8 cellular contexts compared by ENCODE assay signal in the genomic region with DNA sequence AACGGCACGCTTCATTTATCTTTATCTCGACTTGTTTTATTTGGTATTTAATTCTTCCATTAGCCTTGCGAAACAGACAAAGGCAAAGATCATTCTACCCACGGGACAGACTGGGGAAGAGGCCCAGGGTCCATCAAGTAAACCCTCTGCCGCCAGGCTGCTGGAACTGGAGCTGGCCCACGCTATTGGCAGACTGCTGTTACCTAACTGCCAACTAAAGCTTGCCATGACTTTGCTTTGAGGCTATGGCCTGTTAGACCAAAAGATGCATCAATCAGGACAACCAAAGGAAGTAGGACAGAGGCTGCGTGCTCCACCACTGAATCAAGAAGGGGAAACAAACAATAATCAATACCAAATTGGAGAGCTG. TPM values are rescaled to one million over a fixed set of nuclear protein-coding genes. Genes with fewer than 3 reads are reported as not detected.
DNase-seq lines count a peak whose midpoint lies in the region; ATAC-seq, FAIRE-seq and TF ChIP-seq lines count a peak whose summit lies in the region.

No MANE protein-coding gene starts in this region.

- no peak for FAIRE-seq in GM12878 (lab: Jason Lieb, UNC)

- TF ChIP-seq CTCF in heart left ventricle (IDR thresholded peaks at IDR 0.05) = no peak
- TF ChIP-seq CTCF in GM12878 (IDR thresholded peaks at IDR 0.05 in 2 of 3, conservative IDR thresholded peaks at IDR 0.05 in 1 of 3; ENCODE audit: control insufficient read depth in 2 of 3, extremely low read depth in 1 of 3, insufficient read depth in 1 of 3, low read depth in 3 of 3, low read length in 3 of 3) = no peak
- no peak for TF ChIP-seq CTCF in upper lobe of right lung (IDR thresholded peaks at IDR 0.05)

- intact Hi-C loops in heart left ventricle (cut with DNase I) = loop anchor here in 4 of 10 donors (5.0 to 10.0 kb wide), 3 partner anchors 157 to 487 kb away; a partner anchor contains a TSS
- intact Hi-C loops in left ventricle myocardium superior (cut with micrococcal nuclease) = no loop called here
- intact Hi-C loops in GM12878 (cut with micrococcal nuclease; ENCODE audit: unreplicated experiment) = no loop called here
- intact Hi-C loops in upper lobe of right lung (cut with DNase I) = no loop called here

- in situ Hi-C loops in GM12878 (cut with MboI) = no loop called here

- no peak for TF ChIP-seq RAD21 in GM12878 (IDR thresholded peaks at IDR 0.05; ENCODE audit: insufficient read depth, low read depth, low read length)

- H3K27me3 ChIP-seq in heart left ventricle = no peaks in the 10 kb centered on the region
- H3K27me3 ChIP-seq in GM12878 (replicated peaks in 1 of 2; ENCODE audit: control insufficient read depth in 2 of 2, insufficient read depth in 2 of 2, low read length in 1 of 2) = no peaks in the 10 kb centered on the region
- H3K27me3 ChIP-seq in upper lobe of right lung = no peaks in the 10 kb centered on the region

- TF ChIP-seq POLR2A in heart left ventricle (IDR thresholded peaks at IDR 0.05) (no peak), GM12878 (IDR thresholded peaks at IDR 0.05; ENCODE audit: low read depth, low read length) (no peak)

- H3K36me3 ChIP-seq in heart left ventricle (peaks cover 0 to 6% (median 0%) of the 10 kb centered on the region in 9 donors), GM12878 (ENCODE audit: control insufficient read depth in 2 of 2, insufficient read depth in 2 of 2, low read length in 1 of 2) (no peaks in the 10 kb centered on the region), upper lobe of right lung (no peaks in the 10 kb centered on the region)

- peak overlapping the region in 4 of 12 donors; percentile 7 to 51 (median 28) for H3K27ac ChIP-seq in heart left ventricle
- no peak overlapping the region for H3K27ac ChIP-seq in GM12878 (ENCODE audit: control insufficient read depth, insufficient read depth)
- H3K27ac ChIP-seq in upper lobe of right lung = peak overlapping the region; percentile 21

- 79 to 92% (median 83%) methylated on average over 8 of the region's 8 CpGs for WGBS in heart left ventricle, 4 donors
- 67% methylated on average over 8 of the region's 8 CpGs for WGBS in GM12878 (ENCODE audit: insufficient coverage, insufficient replicate concordance, low lambda C conversion rate, missing lambda C conversion rate)

- H3K36me3 Mint-ChIP-seq in memory B cell = no peaks in the 10 kb centered on the region

- H3K4me1 ChIP-seq in heart left ventricle (peaks cover 0 to 17% (median 7%) of the 10 kb centered on the region in 12 donors), GM12878 (ENCODE audit: control insufficient read depth, insufficient read depth, low read length) (no peaks in the 10 kb centered on the region; the same call in 1 of the 2 replicates), upper lobe of right lung (peaks cover 5% of the 10 kb centered on the region)

- H3K27ac Mint-ChIP-seq in memory B cell = peak overlapping the region; percentile 95

- RAD21 ChIA-PET in GM12878 (lab: Charles Lee; ENCODE audit: unreplicated experiment) = interaction anchor here (0.7 to 8.6 kb wide), 9 partner anchors 12 to 234 kb away, joined by 3 to 87 read pairs (median 5); a partner anchor contains a TSS

- H3K9ac ChIP-seq in GM12878 (ENCODE audit: control insufficient read depth, insufficient read depth, low read length) = no peak overlapping the region

- BruUV-seq in GM12878 (replicated peaks; lab: Mats Ljungman, UMichigan) = TSS peak; percentile 95

- TF ChIP-seq EP300 in GM12878 (IDR thresholded peaks at IDR 0.05; ENCODE audit: borderline replicate concordance in 1 of 2, control insufficient read depth in 1 of 2, low read depth in 2 of 2, low read length in 2 of 2) = no peak

- no peaks in the 10 kb centered on the region for H3K9me3 ChIP-seq in heart left ventricle
- H3K9me3 ChIP-seq in GM12878 (replicated peaks; ENCODE audit: control insufficient read depth, insufficient read depth, low read length) = no peaks in the 10 kb centered on the region; the same call in 2 of the 3 replicates
- no peaks in the 10 kb centered on the region for H3K9me3 ChIP-seq in upper lobe of right lung

- DNase-seq in heart left ventricle = no peak
- DNase-seq in left ventricle myocardium superior = no peak
- no peak for DNase-seq in GM12878 (ENCODE audit: low read depth, low spot score)
- no peak for DNase-seq in memory B cell (ENCODE audit: low spot score in 2 of 2)
- no peak for DNase-seq in upper lobe of right lung
- no peak for DNase-seq in SW 1271 (lab: John Stamatoyannopoulos, UW)
- no peak for DNase-seq in ureter (ENCODE audit: low spot score)

- no peaks in the 10 kb centered on the region for H3K27me3 Mint-ChIP-seq in memory B cell

- H2AFZ ChIP-seq in GM12878 (ENCODE audit: control insufficient read depth, low read depth, low read length) = peak overlapping the region; percentile 46

- ATAC-seq in heart left ventricle (no peak), left ventricle myocardium superior (no peak), GM12878 (no peak), memory B cell (ENCODE audit: low read depth) (no peak), upper lobe of right lung (no peak), HG03469 (IDR thresholded peaks at IDR 0.05; ENCODE audit: unreplicated experiment) (no peak)

- H3K79me2 ChIP-seq in GM12878 (ENCODE audit: control insufficient read depth, insufficient read depth, low read length) = peaks cover 10% of the 10 kb centered on the region

- SMC1A ChIA-PET in GM12878 (lab: Charles Lee; ENCODE audit: uncharacterized antibody, unreplicated experiment) = interaction anchor here (1.0 to 4.5 kb wide), 10 partner anchors 9 to 292 kb away, joined by 3 to 57 read pairs (median 11); a partner anchor contains a TSS

- H3K4me2 ChIP-seq in GM12878 (ENCODE audit: control insufficient read depth, insufficient read depth) = peak overlapping the region; percentile 85

- H3K4me1 Mint-ChIP-seq in memory B cell = peaks cover 9% of the 10 kb centered on the region

- no peaks in the 10 kb centered on the region for H4K20me1 ChIP-seq in GM12878 (ENCODE audit: control insufficient read depth, insufficient read depth)

- H3K9me3 Mint-ChIP-seq in memory B cell = no peaks in the 10 kb centered on the region

- H3K4me3 Mint-ChIP-seq in memory B cell = peak overlapping the region; percentile 99

- CTCF ChIA-PET in GM12878 (lab: Yijun Ruan, JAX) = interaction anchor here (0.9 to 5.9 kb wide), 11 partner anchors 9 to 351 kb away, joined by 3 to 53 read pairs (median 6); a partner anchor contains a TSS

- POLR2A ChIA-PET in GM12878 (lab: Charles Lee) = interaction anchor here (1.0 to 3.9 kb wide), 8 partner anchors 9 to 523 kb away, joined by 3 to 55 read pairs (median 4); a partner anchor contains a TSS

- H3K4me3 ChIP-seq in heart left ventricle (peak overlapping the region in 10 of 12 donors; percentile 11 to 97 (median 86)), GM12878 (peak overlapping the region; percentile 55), upper lobe of right lung (peak overlapping the region; percentile 78)

RNA-seq across cellular contexts. Expression of a gene that starts 0.8 kb away (rescaled TPM):
- total RNA-seq in heart left ventricle (10 to 100 TPM in 1 of 9 donors, 1 to 10 TPM in 8; 5.3 to 11.3 (median 6.8) TPM), left ventricle myocardium superior (7.9 TPM), GM12878 (2014; rRNA removed) (28.9 and 37.9 TPM in 2 replicates), GM12878 (2014; rRNA removed; fragmentation: Illumina TruSeq; extraction: Trizol) (24.0 and 27.0 TPM in 2 replicates), GM12878 (2021) (14.4 and 19.9 TPM in 2 replicates), upper lobe of right lung (19.0 TPM), ureter (33.8 TPM)
- polyA plus RNA-seq in heart left ventricle (10 to 100 TPM in 1 of 2 donors, 1 to 10 TPM in 1; 4.7 to 21.8 TPM), GM12878 (2011; rRNA removed) (35.7 and 36.8 TPM in 2 replicates), GM12878 (2014; fragmentation: Illumina TruSeq; extraction: Trizol) (30.5 and 46.9 TPM in 2 replicates), GM12878 (2014; fragmentation: Nextera tagmentation; extraction: Ambion mirVana) (10 to 100 TPM; 11.2 to 15.5 TPM), GM12878 (2014; rRNA removed) (25.2 and 28.7 TPM in 2 replicates), GM12878 (2016; fragmentation: Nextera tagmentation; extraction: Ambion mirVana) (10 to 100 TPM; 45.7 to 50.3 TPM)
- total RNA-seq in GM12878 (2013; cell fraction: nucleolus; rRNA removed) = 30.1 and 34.6 TPM in 2 replicates
- 17.7 TPM for polyA plus RNA-seq in GM12878 (2011; ENCODE audit: low read depth)
- 37.2 and 37.5 TPM in 2 replicates for polyA plus RNA-seq in GM12878 (2011; cell fraction: cytosol; rRNA removed)
- 39.8 and 42.6 TPM in 2 replicates for polyA plus RNA-seq in GM12878 (2011; cell fraction: nucleus; rRNA removed)
- polyA plus RNA-seq in GM12878 (2012) = 17.1 and 19.5 TPM in 2 replicates
- 11.5 and 12.2 TPM in 2 replicates for polyA minus RNA-seq in GM12878 (2011; rRNA and poly(A)+ RNA removed)
- polyA minus RNA-seq in GM12878 (2011; cell fraction: cytosol; rRNA and poly(A)+ RNA removed) = 5.1 and 6.4 TPM in 2 replicates
- polyA minus RNA-seq in GM12878 (2011; cell fraction: nucleus; rRNA and poly(A)+ RNA removed) = 10.8 and 15.3 TPM in 2 replicates

RNA-seq across cellular contexts. Expression of a gene that starts 49.1 kb away (rescaled TPM):
- 10 to 100 TPM in 2 of 9 donors, 1 to 10 TPM in 6, under 1 TPM in 1; 0.91 to 17.9 (median 3.0) TPM for total RNA-seq in heart left ventricle
- polyA plus RNA-seq in heart left ventricle = under 1 TPM; 0.65 to 1.00 TPM
- total RNA-seq in left ventricle myocardium superior = 3.5 TPM
- total RNA-seq in GM12878 (2013; cell fraction: nucleolus; rRNA removed) = 7.1 and 8.3 TPM in 2 replicates
- total RNA-seq in GM12878 (2014; rRNA removed) = 2.4 and 2.7 TPM in 2 replicates
- 1.3 and 1.4 TPM in 2 replicates for total RNA-seq in GM12878 (2014; rRNA removed; fragmentation: Illumina TruSeq; extraction: Trizol)
- 3.0 and 3.4 TPM in 2 replicates for total RNA-seq in GM12878 (2021)
- 0.73 TPM for polyA plus RNA-seq in GM12878 (2011; ENCODE audit: low read depth)
- polyA plus RNA-seq in GM12878 (2011; rRNA removed) = 8.3 and 9.8 TPM in 2 replicates
- 12.1 and 13.1 TPM in 2 replicates for polyA plus RNA-seq in GM12878 (2011; cell fraction: cytosol; rRNA removed)
- 26.6 and 33.5 TPM in 2 replicates for polyA plus RNA-seq in GM12878 (2011; cell fraction: nucleus; rRNA removed)
- 0.91 and 2.3 TPM in 2 replicates for polyA plus RNA-seq in GM12878 (2012)
- polyA plus RNA-seq in GM12878 (2014; fragmentation: Illumina TruSeq; extraction: Trizol) = 1.4 and 1.7 TPM in 2 replicates
- polyA plus RNA-seq in GM12878 (2014; fragmentation: Nextera tagmentation; extraction: Ambion mirVana) = under 1 TPM; 0.26 to 0.29 TPM
- polyA plus RNA-seq in GM12878 (2014; rRNA removed) = 2.5 and 2.7 TPM in 2 replicates
- 1 to 10 TPM in 1 of 2 experiments, under 1 TPM in 1; 0.99 to 2.3 TPM for polyA plus RNA-seq in GM12878 (2016; fragmentation: Nextera tagmentation; extraction: Ambion mirVana)
- polyA minus RNA-seq in GM12878 (2011; rRNA and poly(A)+ RNA removed) = 8.5 and 13.3 TPM in 2 replicates
- polyA minus RNA-seq in GM12878 (2011; cell fraction: cytosol; rRNA and poly(A)+ RNA removed) = 3.2 and 4.4 TPM in 2 replicates
- 8.2 and 8.5 TPM in 2 replicates for polyA minus RNA-seq in GM12878 (2011; cell fraction: nucleus; rRNA and poly(A)+ RNA removed)
- 25.1 TPM for total RNA-seq in upper lobe of right lung
- 46.5 TPM for total RNA-seq in ureter

RNA-seq across cellular contexts. Expression of a gene that starts 52.3 kb away (rescaled TPM):
- total RNA-seq in heart left ventricle (1 to 10 TPM; 3.1 to 9.4 (median 5.0) TPM), left ventricle myocardium superior (7.6 TPM), GM12878 (2014; rRNA removed) (not detected in 2 replicates), GM12878 (2014; rRNA removed; fragmentation: Illumina TruSeq; extraction: Trizol) (not detected in 2 replicates), GM12878 (2021) (not detected in 2 replicates), upper lobe of right lung (17.8 TPM), ureter (7.3 TPM)
- polyA plus RNA-seq in heart left ventricle (1 to 10 TPM; 3.2 to 4.0 TPM), GM12878 (2011; rRNA removed) (not detected in 2 replicates), GM12878 (2014; fragmentation: Illumina TruSeq; extraction: Trizol) (not detected in 2 replicates), GM12878 (2014; fragmentation: Nextera tagmentation; extraction: Ambion mirVana) (not detected), GM12878 (2014; rRNA removed) (not detected in 2 replicates), GM12878 (2016; fragmentation: Nextera tagmentation; extraction: Ambion mirVana) (not detected)
- not detected in 2 replicates for total RNA-seq in GM12878 (2013; cell fraction: nucleolus; rRNA removed)
- polyA plus RNA-seq in GM12878 (2011; ENCODE audit: low read depth) = not detected
- polyA plus RNA-seq in GM12878 (2011; cell fraction: cytosol; rRNA removed) = 0.03 TPM in 1 of 2 replicates, not detected in the other
- 0.03 TPM in 1 of 2 replicates, not detected in the other for polyA plus RNA-seq in GM12878 (2011; cell fraction: nucleus; rRNA removed)
- polyA plus RNA-seq in GM12878 (2012) = 0.03 TPM in 1 of 2 replicates, not detected in the other
- not detected in 2 replicates for polyA minus RNA-seq in GM12878 (2011; rRNA and poly(A)+ RNA removed)
- not detected in 2 replicates for polyA minus RNA-seq in GM12878 (2011; cell fraction: cytosol; rRNA and poly(A)+ RNA removed)
- not detected in 2 replicates for polyA minus RNA-seq in GM12878 (2011; cell fraction: nucleus; rRNA and poly(A)+ RNA removed)
